8 cellular contexts compared by ENCODE assay signal in genomic region chr16:73047536-73048291, GRCh38. TPM values are rescaled to one million over a fixed set of nuclear protein-coding genes. Genes with fewer than 3 reads are reported as not detected.
DNase-seq lines count a peak whose midpoint lies in the region; ATAC-seq and TF ChIP-seq lines count a peak whose summit lies in the region.

Gene ZFHX3 (minus strand): TSS chr16:73048128. CDS start chr16:72960145, 87,983 bp downstream.

- ATAC-seq in GM21526 (IDR thresholded peaks at IDR 0.05; ENCODE audit: low FRiP score, unreplicated experiment) = peak; percentile 68

- DNase-seq in NCI-H146 (lab: John Stamatoyannopoulos, UW) = peak; percentile 50
- DNase-seq in NCI-H146 treated with DMSO at 0.1 percent for 48 hours (lab: John Stamatoyannopoulos, UW; ENCODE audit: unreplicated experiment) = no peak
- peak; percentile 71 for DNase-seq in WERI-Rb-1
- peak; percentile 51 for DNase-seq in epithelial cell of esophagus (ENCODE audit: low read depth)
- no peak for DNase-seq in type B pancreatic cell (ENCODE audit: extremely low spot score, unreplicated experiment)

- TF ChIP-seq CTCF in WERI-Rb-1 (IDR thresholded peaks at IDR 0.05; ENCODE audit: low read depth, low read length) (no peak), epithelial cell of esophagus (IDR thresholded peaks at IDR 0.05; ENCODE audit: insufficient read depth, low read depth, low read length, missing control alignments) (no peak), type B pancreatic cell (conservative IDR thresholded peaks at IDR 0.05) (no peak)

- H3K4me1 ChIP-seq in HUES48 (ENCODE audit: control insufficient read depth, insufficient read depth, low read length) (peaks cover 76% of the 10 kb centered on the region), mononuclear cell (ENCODE audit: insufficient read depth, low read length) (peaks cover 17% of the 10 kb centered on the region)

- H3K4me3 ChIP-seq in HUES48 (ENCODE audit: low read depth, low read length) (peak within 1 kb of the TSS; percentile 67), WERI-Rb-1 (ENCODE audit: low read depth, low read length) (peak within 1 kb of the TSS; percentile 86), epithelial cell of esophagus (ENCODE audit: low read length) (peak within 1 kb of the TSS; percentile 60), mononuclear cell (ENCODE audit: low read length) (peak within 1 kb of the TSS; percentile 41)

- peak within 1 kb of the TSS; percentile 93 for H3K4me3 Mint-ChIP-seq in type B pancreatic cell

- no peaks in the 10 kb centered on the region for H3K27me3 Mint-ChIP-seq in type B pancreatic cell

- peaks cover 51% of the 10 kb centered on the region for H3K4me1 Mint-ChIP-seq in type B pancreatic cell (ENCODE audit: unreplicated experiment)

- peaks cover 97% of the 10 kb centered on the region for H3K27me3 ChIP-seq in HUES48 (ENCODE audit: control insufficient read depth, insufficient read depth, low read length)
- no peaks in the 10 kb centered on the region for H3K27me3 ChIP-seq in WERI-Rb-1 (ENCODE audit: insufficient read depth, low read depth, severe bottlenecking)
- H3K27me3 ChIP-seq in mononuclear cell (ENCODE audit: insufficient read depth, low read length) = peaks cover 3% of the 10 kb centered on the region

- no peaks in the 10 kb centered on the region for H3K36me3 ChIP-seq in HUES48 (ENCODE audit: control insufficient read depth, insufficient read depth, low read length)
- no peaks in the 10 kb centered on the region for H3K36me3 ChIP-seq in WERI-Rb-1

- peaks cover under 1% of the 10 kb centered on the region for H3K36me3 Mint-ChIP-seq in type B pancreatic cell

- peak within 1 kb of the TSS; percentile 96 for H3K27ac Mint-ChIP-seq in type B pancreatic cell

- no peaks in the 10 kb centered on the region for H3K9me3 Mint-ChIP-seq in type B pancreatic cell

- no peak within 1 kb of the TSS for H3K9ac ChIP-seq in HUES48 (ENCODE audit: low read depth, low read length)

- H3K27ac ChIP-seq in HUES48 (ENCODE audit: low read depth, low read length) (peak within 1 kb of the TSS; percentile 30), WERI-Rb-1 (peak within 1 kb of the TSS; percentile 91)

- H3K9me3 ChIP-seq in HUES48 (ENCODE audit: control insufficient read depth, insufficient read depth, low read length) (no peaks in the 10 kb centered on the region), WERI-Rb-1 (ENCODE audit: severe bottlenecking) (no peaks in the 10 kb centered on the region), mononuclear cell (ENCODE audit: low read depth, low read length) (no peaks in the 10 kb centered on the region)

RNA-seq across cellular contexts. Expression of gene ZFHX3, which starts in this region (rescaled TPM):
- 2.6 TPM for total RNA-seq in mononuclear cell
- 47.4 and 48.5 TPM in 2 replicates for total RNA-seq in type B pancreatic cell (ENCODE audit: low replicate concordance)

Comparison
In these comparisons a context has a peak if more than half of its experiments do, and no peak if none do; other contexts are left out.
1. RNA of gene ZFHX3 (total RNA-seq): 47.4 to 48.5 TPM in type B pancreatic cell; 2.6 TPM in mononuclear cell (single experiment); every median in the first group is over 10 times any median in the second.
2. DNase-seq: peak in NCI-H146 (single experiment), WERI-Rb-1 (single experiment) and epithelial cell of esophagus (single experiment); none in NCI-H146 treated with DMSO at 0.1 percent for 48 hours (single experiment) and type B pancreatic cell (single experiment).
3. Peak in every context shown above with its lines, with median percentiles within 50 percentile points of each other: H3K4me3 ChIP-seq.